In genomic region chr10:117216611-117217195, GRCh38 we compare ENCODE assay signal across 1 cellular context.
TF ChIP-seq lines count a peak whose summit lies in the region.

No MANE protein-coding gene starts in this region.

TF ChIP-seq in HepG2, 621 proteins besides CTCF, POLR2A, EP300 and RAD21 (continued from another document and continues in another):
- peak; percentile 85 for TF ChIP-seq ZHX1 (CRISPR knock-in tag; IDR thresholded peaks at IDR 0.05; ENCODE audit: low read depth)
- TF ChIP-seq HMGXB3 (CRISPR knock-in tag; IDR thresholded peaks at IDR 0.05; ENCODE audit: borderline replicate concordance): 0 out of 2 replicates have a peak, but pooled peaks have one; percentile 29
- TF ChIP-seq ZNF589 (CRISPR knock-in tag; conservative IDR thresholded peaks at IDR 0.05): 0 out of 2 replicates have a peak, but pooled peaks have one; percentile 25
- TF ChIP-seq ZNF670 (CRISPR knock-in tag; IDR thresholded peaks at IDR 0.05; ENCODE audit: borderline replicate concordance): peak; percentile 75; the same call in 1 of the 2 replicates
- 0 out of 2 replicates have a peak, but pooled peaks have one; percentile 19 for TF ChIP-seq SAP130 (CRISPR knock-in tag; IDR thresholded peaks at IDR 0.05; ENCODE audit: low read depth)
- 0 out of 2 replicates have a peak, but pooled peaks have one; percentile 28 for TF ChIP-seq FLYWCH1 (CRISPR knock-in tag; IDR thresholded peaks at IDR 0.05)
- TF ChIP-seq TBX2 (CRISPR knock-in tag; IDR thresholded peaks at IDR 0.05; ENCODE audit: borderline replicate concordance): peak; percentile 34; the same call in 1 of the 2 replicates
- peak; percentile 73; the same call in 1 of the 2 replicates for TF ChIP-seq ZNF124 (CRISPR knock-in tag; IDR thresholded peaks at IDR 0.05)
- TF ChIP-seq ZBTB25 (CRISPR knock-in tag; IDR thresholded peaks at IDR 0.05): 0 out of 2 replicates have a peak, but pooled peaks have one; percentile 40
- TF ChIP-seq ZNF770 (CRISPR knock-in tag; IDR thresholded peaks at IDR 0.05): peak; percentile 58; the same call in 1 of the 2 replicates
- peak; percentile 50; the same call in 1 of the 2 replicates for TF ChIP-seq RXRB (CRISPR knock-in tag; IDR thresholded peaks at IDR 0.05; ENCODE audit: borderline replicate concordance)
- TF ChIP-seq XRCC5 (optimal IDR thresholded peaks at IDR 0.05; ENCODE audit: low read length): peak; percentile 98
- peak; percentile 56; the same call in 1 of the 2 replicates for TF ChIP-seq MXD3 (CRISPR knock-in tag; IDR thresholded peaks at IDR 0.05)
- peak; percentile 72; the same call in 1 of the 2 replicates for TF ChIP-seq ZNF556 (CRISPR knock-in tag; IDR thresholded peaks at IDR 0.05; ENCODE audit: borderline replicate concordance)
- peak; percentile 62 for TF ChIP-seq TEAD3 (CRISPR knock-in tag; optimal IDR thresholded peaks at IDR 0.05; ENCODE audit: borderline replicate concordance)
- TF ChIP-seq ELF3 (CRISPR knock-in tag; IDR thresholded peaks at IDR 0.05): peak; percentile 47; the same call in 1 of the 2 replicates
- 0 out of 2 replicates have a peak, but pooled peaks have one; percentile 55 for TF ChIP-seq SRY (CRISPR knock-in tag; IDR thresholded peaks at IDR 0.05)
- peak; percentile 70; the same call in 1 of the 2 replicates for TF ChIP-seq ZSCAN9 (CRISPR knock-in tag; IDR thresholded peaks at IDR 0.05; ENCODE audit: borderline replicate concordance)
- peak; percentile 51; the same call in 1 of the 2 replicates for TF ChIP-seq GFI1 (CRISPR knock-in tag; IDR thresholded peaks at IDR 0.05; ENCODE audit: borderline replicate concordance)
- TF ChIP-seq REPIN1 (CRISPR knock-in tag; IDR thresholded peaks at IDR 0.05; ENCODE audit: borderline replicate concordance, low read depth): peak; percentile 55; the same call in 1 of the 2 replicates
- peak; percentile 43; the same call in 1 of the 2 replicates for TF ChIP-seq MXD1 (CRISPR knock-in tag; IDR thresholded peaks at IDR 0.05)
- peak; percentile 72; the same call in 1 of the 2 replicates for TF ChIP-seq ZFP41 (CRISPR knock-in tag; IDR thresholded peaks at IDR 0.05; ENCODE audit: borderline replicate concordance)
- 0 out of 2 replicates have a peak, but pooled peaks have one; percentile 16 for TF ChIP-seq NR2C2 (CRISPR knock-in tag; IDR thresholded peaks at IDR 0.05; ENCODE audit: borderline replicate concordance)
- TF ChIP-seq BRCA1 (CRISPR knock-in tag; IDR thresholded peaks at IDR 0.05): no peak
- TF ChIP-seq ZNF232 (CRISPR knock-in tag; IDR thresholded peaks at IDR 0.05; ENCODE audit: borderline replicate concordance): no peak
- TF ChIP-seq PRDM10 (CRISPR knock-in tag; IDR thresholded peaks at IDR 0.05; ENCODE audit: low read depth): peak; percentile 18; the same call in 1 of the 2 replicates
- peak; percentile 74 for TF ChIP-seq ZNF574 (CRISPR knock-in tag; IDR thresholded peaks at IDR 0.05)
- peak; percentile 33; the same call in 1 of the 2 replicates for TF ChIP-seq SOX5 (CRISPR knock-in tag; IDR thresholded peaks at IDR 0.05; ENCODE audit: borderline replicate concordance)
- TF ChIP-seq ZNF337 (CRISPR knock-in tag; IDR thresholded peaks at IDR 0.05; ENCODE audit: borderline replicate concordance, low read depth): no peak
- TF ChIP-seq ZFP91 (CRISPR knock-in tag; IDR thresholded peaks at IDR 0.05; ENCODE audit: borderline replicate concordance): peak; percentile 93
- no peak for TF ChIP-seq ZNF772 (CRISPR knock-in tag; IDR thresholded peaks at IDR 0.05)
- peak; percentile 64; the same call in 1 of the 2 replicates for TF ChIP-seq ZNF225 (CRISPR knock-in tag; IDR thresholded peaks at IDR 0.05)
- no peak for TF ChIP-seq ZNF850 (CRISPR knock-in tag; conservative IDR thresholded peaks at IDR 0.05)
- 0 out of 2 replicates have a peak, but pooled peaks have one; percentile 57 for TF ChIP-seq ATF5 (CRISPR knock-in tag; IDR thresholded peaks at IDR 0.05; ENCODE audit: low read depth)
